In the genomic region with DNA sequence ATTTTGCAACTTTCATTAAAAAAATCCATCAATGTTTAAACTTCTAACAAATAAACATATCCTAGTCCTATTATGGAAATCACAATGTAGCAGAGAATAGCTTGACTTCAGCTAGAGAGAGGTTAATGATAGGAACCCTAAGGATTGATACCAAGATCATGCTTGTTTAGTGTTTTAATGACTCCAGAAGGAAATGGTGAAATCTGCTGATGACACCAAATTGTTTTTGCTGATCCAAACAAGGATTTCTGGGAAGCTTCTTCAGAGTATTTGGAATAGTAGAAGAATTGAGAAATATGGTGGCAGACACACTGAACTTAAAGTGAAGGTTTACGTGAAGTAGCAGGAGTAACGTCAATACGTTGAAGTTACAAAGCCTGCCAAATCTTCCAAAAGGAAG, we compare ENCODE assay signal across 13 cellular contexts.
A peak's percentile ranks its signal among the peaks of the same experiment; 100 is the strongest.
DNase-seq lines count a peak whose midpoint lies in the region; ATAC-seq, FAIRE-seq and TF ChIP-seq lines count a peak whose summit lies in the region.
"Had no signal": no experiment of that assay in that cellular context is flagged by ENCODE, and none has a peak within 500 bp of the region (broad histone marks: within the 10 kb centered on the region; RNA-seq: fewer than 3 reads in every experiment).

No MANE protein-coding gene starts in this region.

- FAIRE-seq in H54 (lab: Jason Lieb, UNC), result peak; percentile 38

- H3K27me3 ChIP-seq in left lung, result no peaks in the 10 kb centered on the region
- no peaks in the 10 kb centered on the region for H3K27me3 ChIP-seq in skeletal muscle satellite cell (ENCODE audit: control insufficient read depth, insufficient read depth, low read length)
- H3K27me3 ChIP-seq: cardiac muscle cell, neutrophil had no signal

- no peak for DNase-seq in H54 (ENCODE audit: insufficient read length, low spot score)
- no peak for DNase-seq in left lung
- DNase-seq in chondrocyte (ENCODE audit: low spot score), result no peak
- no peak for DNase-seq in DMS153 (lab: John Stamatoyannopoulos, UW)
- no peak for DNase-seq in NCI-H82 treated with DMSO at 0.1 percent for 48 hours (lab: John Stamatoyannopoulos, UW; ENCODE audit: unreplicated experiment)
- DNase-seq in activated T-cell treated with anti-CD3 and anti-CD28 coated beads for 4 hours, result no peak
- DNase-seq: activated B cell treated with CpG ODN at 0.5 μM for 24 hours; activated T-cell treated with anti-CD3 and anti-CD28 coated beads, Interleukin-2, amount 50 U/mL, for 1 hour; AML-193 had no signal

- H3K9me3 Mint-ChIP-seq in brain (no peaks in the 10 kb centered on the region), chondrocyte (ENCODE audit: low read depth) (no peaks in the 10 kb centered on the region)
- H3K9me3 Mint-ChIP-seq: activated B cell treated with CpG ODN at 0.5 μM for 24 hours had no signal

- H3K4me1 Mint-ChIP-seq in brain (peaks cover 74% of the 10 kb centered on the region), chondrocyte (ENCODE audit: low read depth) (peaks cover 54% of the 10 kb centered on the region)

- TF ChIP-seq CTCF in brain (conservative IDR thresholded peaks at IDR 0.05) (no peak), left lung (IDR thresholded peaks at IDR 0.05) (no peak), chondrocyte (IDR thresholded peaks at IDR 0.05) (no peak)

- H3K27ac ChIP-seq in left lung, result peak overlapping the region; percentile 63 to 87
- H3K27ac ChIP-seq: neutrophil had no signal

- H3K27me3 Mint-ChIP-seq in brain (no peaks in the 10 kb centered on the region), chondrocyte (ENCODE audit: low read depth) (no peaks in the 10 kb centered on the region)
- H3K27me3 Mint-ChIP-seq: activated B cell treated with CpG ODN at 0.5 μM for 24 hours had no signal

- H3K4me3 Mint-ChIP-seq in brain (peak overlapping the region; percentile 17 to 74 (median 62)), chondrocyte (ENCODE audit: unreplicated experiment) (no peak overlapping the region)
- H3K4me3 Mint-ChIP-seq: activated B cell treated with CpG ODN at 0.5 μM for 24 hours had no signal

- H3K4me1 ChIP-seq in left lung (peaks cover 37 to 51% of the 10 kb centered on the region in 2 donors), skeletal muscle satellite cell (ENCODE audit: control insufficient read depth, insufficient read depth, low read length) (peaks cover 32% of the 10 kb centered on the region)

- no peak for TF ChIP-seq POLR2A in H54 (IDR thresholded peaks at IDR 0.05; ENCODE audit: low read depth, low read length)

- H3K9me3 ChIP-seq in left lung (no peaks in the 10 kb centered on the region), skeletal muscle satellite cell (replicated peaks; ENCODE audit: low read length) (no peaks in the 10 kb centered on the region)
- H3K9me3 ChIP-seq: neutrophil had no signal

- H3K4me2 ChIP-seq in skeletal muscle satellite cell (ENCODE audit: low read length), result no peak overlapping the region

- H3K27ac Mint-ChIP-seq in brain (peak overlapping the region; percentile 88 to 99 (median 98)), chondrocyte (ENCODE audit: unreplicated experiment) (no peak overlapping the region)
- H3K27ac Mint-ChIP-seq: activated B cell treated with CpG ODN at 0.5 μM for 24 hours had no signal

- no peak for ATAC-seq in left lung

- intact Hi-C loops in left lung (cut with DNase I), result loop anchor here in 1 of 2 donors (5.0 kb wide), 1 partner anchor 875 kb away; no protein-coding TSS in a partner anchor

- peak overlapping the region; percentile 0 for H3K9ac ChIP-seq in skeletal muscle satellite cell (ENCODE audit: low read depth, low read length)

- H3K36me3 Mint-ChIP-seq in brain (no peaks in the 10 kb centered on the region), chondrocyte (ENCODE audit: low read depth) (no peaks in the 10 kb centered on the region)

- H3K4me3 ChIP-seq in left lung (no peak overlapping the region), skeletal muscle satellite cell (ENCODE audit: low read length) (no peak overlapping the region)
- H3K4me3 ChIP-seq: cardiac muscle cell had no signal

- no peaks in the 10 kb centered on the region for H3K36me3 ChIP-seq in left lung
- no peaks in the 10 kb centered on the region for H3K36me3 ChIP-seq in skeletal muscle satellite cell (ENCODE audit: insufficient read depth, low read length)
- H3K36me3 ChIP-seq: cardiac muscle cell, neutrophil had no signal
